In the genomic region with DNA sequence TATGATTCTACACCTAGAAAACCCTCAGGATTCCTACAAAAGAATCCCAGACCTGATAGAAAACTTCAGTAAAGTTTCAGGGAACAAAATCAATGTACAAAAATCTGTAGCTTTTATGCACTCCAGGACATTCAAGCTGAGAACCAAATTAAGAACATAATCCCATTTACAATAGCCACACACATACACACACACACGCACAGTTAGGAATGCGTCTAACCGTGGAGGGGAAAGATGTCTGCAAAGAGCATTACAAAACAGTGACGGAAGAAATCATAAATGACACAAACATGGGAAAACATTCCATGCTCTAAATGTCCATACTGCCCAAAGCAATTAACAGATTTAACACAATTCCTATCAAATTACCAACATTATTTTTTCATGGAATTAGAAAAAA, we compare ENCODE assay signal across 23 cellular contexts. TPM values are rescaled to one million over a fixed set of nuclear protein-coding genes. Genes with fewer than 3 reads are reported as not detected.
DNase-seq lines count a peak whose midpoint lies in the region; ATAC-seq, FAIRE-seq and TF ChIP-seq lines count a peak whose summit lies in the region.
"Had no signal": no experiment of that assay in that cellular context is flagged by ENCODE, and none has a peak within 500 bp of the region (broad histone marks: within the 10 kb centered on the region; RNA-seq: fewer than 3 reads in every experiment).

No MANE protein-coding gene starts in this region.

- no peak for TF ChIP-seq POLR2A in H54 (IDR thresholded peaks at IDR 0.05; ENCODE audit: low read depth, low read length)

- H3K27me3 ChIP-seq in A673 (replicated peaks; ENCODE audit: insufficient read depth, low read depth, low read length, poor library complexity): no peaks in the 10 kb centered on the region

- CTCF ChIA-PET in A673 (lab: Charles Lee): no interaction called here

- no TSS peak for BruUV-seq in A673 (replicated peaks; lab: Mats Ljungman, UMichigan)

- H3K4me1 ChIP-seq in A673 (ENCODE audit: insufficient read depth, low read length, poor library complexity, severe bottlenecking): peaks cover 36% of the 10 kb centered on the region

- intact Hi-C loops in A673 (cut with micrococcal nuclease; ENCODE audit: unreplicated experiment): loop anchor here (5.0 kb wide), 5 partner anchors 92 to 532 kb away; partner anchors contain the start of gene LIX1

- H3K9me3 ChIP-seq in A673 (ENCODE audit: low read depth, low read length, poor library complexity, severe bottlenecking): peaks cover 9% of the 10 kb centered on the region

- no peaks in the 10 kb centered on the region for H3K36me3 ChIP-seq in A673 (ENCODE audit: insufficient read depth, low read length, poor library complexity, severe bottlenecking)

- peak; percentile 79 for DNase-seq in A673 (ENCODE audit: low spot score)
- no peak for DNase-seq in H54 (ENCODE audit: insufficient read length, low spot score)
- peak; percentile 57 for DNase-seq in NCI-H82 (lab: John Stamatoyannopoulos, UW)
- DNase-seq in retinal pigment epithelial cell (ENCODE audit: low read depth): peak; percentile 54
- no peak for DNase-seq in islet precursor cell
- DNase-seq: ACHN; C1 segment of cervical spinal cord; Calu3; CD4-positive, alpha-beta memory T cell; COR-L47; DMS153; DND-41; GM23248; H9; HFFc6 had no signal

- peak; percentile 30 for FAIRE-seq in H54 (lab: Jason Lieb, UNC)
- FAIRE-seq: A204.1, G401.6, GM12892, GM19239, H1 had no signal

- peak overlapping the region; percentile 11 for H3K27ac ChIP-seq in A673 (ENCODE audit: low read depth, low read length, poor library complexity, severe bottlenecking)
- H3K27ac ChIP-seq: 22Rv1, GM23248 had no signal

- POLR2A ChIA-PET in A673 (lab: Charles Lee; ENCODE audit: low non-redundant PET): interaction anchor here (0.5 kb wide), 1 partner anchor 11 kb away, joined by 3 read pairs; no protein-coding TSS in a partner anchor

- no peak for TF ChIP-seq CTCF in A673 (conservative IDR thresholded peaks at IDR 0.05; ENCODE audit: low read depth, low read length)
- TF ChIP-seq CTCF in retinal pigment epithelial cell (conservative IDR thresholded peaks at IDR 0.05; ENCODE audit: low read depth, low read length): no peak

- no peak overlapping the region for H3K4me3 ChIP-seq in A673 (ENCODE audit: low read depth, low read length, poor library complexity, severe bottlenecking)
- no peak overlapping the region for H3K4me3 ChIP-seq in retinal pigment epithelial cell (ENCODE audit: low read length)
- H3K4me3 ChIP-seq: GM23248 had no signal

- ATAC-seq in HG03108 (IDR thresholded peaks at IDR 0.05; ENCODE audit: unreplicated experiment) (no peak), HG02588 (IDR thresholded peaks at IDR 0.05; ENCODE audit: unreplicated experiment) (no peak)

RNA-seq across cellular contexts. Expression of gene CAST, which starts 51.4 kb away (rescaled TPM):
- total RNA-seq in A673 (2021): 66.8 and 72.5 TPM in 2 replicates

Comparison
In these comparisons a context has a peak if more than half of its experiments do, and no peak if none do; other contexts are left out.
1. DNase-seq: peak in A673 (single experiment), NCI-H82 (single experiment) and retinal pigment epithelial cell (single experiment); none in H54 (single experiment) and islet precursor cell (single experiment).